In genomic region chr9:96075111-96075510, GRCh38 we compare ENCODE assay signal across 28 cellular contexts.
"Had no signal": no experiment of that assay in that cellular context is flagged by ENCODE, and none has a peak within 500 bp of the region (broad histone marks: within the 10 kb centered on the region; RNA-seq: fewer than 3 reads in every experiment).

No MANE protein-coding gene starts in this region.

- H3K9me3 Mint-ChIP-seq: activated CD8-positive, alpha-beta T cell treated with anti-CD3 and anti-CD28 coated beads for 36 hours; activated naive CD4-positive, alpha-beta T cell treated with anti-CD3 and anti-CD28 coated beads, Interleukin-2, amount 50 U/mL, for 72 hours; activated T-cell treated with anti-CD3 and anti-CD28 coated beads, Interleukin-2, amount 50 U/mL, for 4 hours; central memory CD8-positive, alpha-beta T cell; dendritic cell treated with granulocyte-macrophage colony-stimulating factor and Interleukin-4, amounts not matched to agents 40 ng/mL and 50 ng/mL, for 4 days; endodermal cell; stimulated activated naive CD8-positive, alpha-beta T cell treated with anti-CD3 and anti-CD28 coated beads, Interleukin-15, amount 100 ng/mL, for 72 hours had no signal

- H3K27ac ChIP-seq: breast epithelium, esophagus muscularis mucosa, left ventricle myocardium inferior, ovary, skin epidermis, tibial artery, upper lobe of right lung had no signal

- H3K27me3 ChIP-seq: breast epithelium, esophagus muscularis mucosa, ovary, tibial artery, upper lobe of right lung had no signal

- H3K27ac Mint-ChIP-seq: activated CD8-positive, alpha-beta T cell treated with anti-CD3 and anti-CD28 coated beads for 36 hours; activated naive CD4-positive, alpha-beta T cell treated with anti-CD3 and anti-CD28 coated beads, Interleukin-2, amount 50 U/mL, for 72 hours; dendritic cell treated with granulocyte-macrophage colony-stimulating factor and Interleukin-4, amounts not matched to agents 40 ng/mL and 50 ng/mL, for 4 days; endodermal cell; progenitor cell of endocrine pancreas; stimulated activated naive CD8-positive, alpha-beta T cell treated with anti-CD3 and anti-CD28 coated beads, Interleukin-15, amount 100 ng/mL, for 72 hours; T-helper 17 cell had no signal

- H3K9me3 ChIP-seq: breast epithelium, esophagus muscularis mucosa, left ventricle myocardium inferior, mucosa of descending colon, ovary, tibial artery, upper lobe of right lung had no signal

- H3K36me3 ChIP-seq: breast epithelium, esophagus muscularis mucosa, left ventricle myocardium inferior, ovary, tibial artery, upper lobe of right lung had no signal

- ATAC-seq: activated CD8-positive, alpha-beta T cell treated with anti-CD3 and anti-CD28 coated beads for 36 hours; activated naive CD4-positive, alpha-beta T cell treated with anti-CD3 and anti-CD28 coated beads, Interleukin-2, amount 50 U/mL, for 72 hours; activated T-cell treated with anti-CD3 and anti-CD28 coated beads, Interleukin-2, amount 50 U/mL, for 4 hours; mucosa of descending colon; sciatic nerve; stimulated activated naive CD8-positive, alpha-beta T cell treated with anti-CD3 and anti-CD28 coated beads, Interleukin-15, amount 100 ng/mL, for 72 hours; T-helper 17 cell; upper lobe of right lung had no signal

- H3K4me3 Mint-ChIP-seq: activated CD8-positive, alpha-beta T cell treated with anti-CD3 and anti-CD28 coated beads for 36 hours; activated T-cell treated with anti-CD3 and anti-CD28 coated beads, Interleukin-2, amount 50 U/mL, for 4 hours; central memory CD8-positive, alpha-beta T cell; dendritic cell treated with granulocyte-macrophage colony-stimulating factor and Interleukin-4, amounts not matched to agents 40 ng/mL and 50 ng/mL, for 4 days; endodermal cell; stimulated activated naive CD8-positive, alpha-beta T cell treated with anti-CD3 and anti-CD28 coated beads, Interleukin-15, amount 100 ng/mL, for 72 hours; T-helper 17 cell had no signal

- H3K4me3 ChIP-seq: breast epithelium, esophagus muscularis mucosa, left ventricle myocardium inferior, lung, mucosa of descending colon, ovary, skin epidermis, tibial artery, upper lobe of right lung had no signal

- DNase-seq: activated CD4-positive, alpha-beta T cell treated with anti-CD3 and anti-CD28 coated beads, Interleukin-2, amount 50 U/mL, for 1 hour; activated CD4-positive, CD25-positive, alpha-beta regulatory T cell treated with anti-CD3 and anti-CD28 coated beads, Interleukin-2, amount 50 U/mL, for 72 hours; activated CD8-positive, alpha-beta T cell treated with anti-CD3 and anti-CD28 coated beads for 36 hours; activated naive CD4-positive, alpha-beta T cell; activated T-cell treated with anti-CD3 and anti-CD28 coated beads, Interleukin-2, amount 50 U/mL, for 4 hours; endodermal cell; foreskin melanocyte; islet precursor cell; left ventricle myocardium inferior; mucosa of descending colon; ovary; retina; stimulated activated CD4-positive, alpha-beta T cell treated with anti-CD3 and anti-CD28 coated beads, Interleukin-12 subunit alpha, Interleukin-12 subunit beta, amount 100 ng/mL, for 4 hours; stimulated activated CD4-positive, alpha-beta T cell treated with anti-CD3 and anti-CD28 coated beads, Interleukin-4, amount 100 ng/mL, for 1 hour; stimulated activated naive CD8-positive, alpha-beta T cell treated with anti-CD3 and anti-CD28 coated beads, Interleukin-15, amount 100 ng/mL, for 72 hours; T-helper 17 cell; T1000; tibial artery; upper lobe of right lung had no signal

- H3K27me3 Mint-ChIP-seq: activated CD8-positive, alpha-beta T cell treated with anti-CD3 and anti-CD28 coated beads for 36 hours had no signal

- H3K4me1 Mint-ChIP-seq: central memory CD8-positive, alpha-beta T cell; stimulated activated naive CD8-positive, alpha-beta T cell treated with anti-CD3 and anti-CD28 coated beads, Interleukin-15, amount 100 ng/mL, for 72 hours had no signal

- H3K36me3 Mint-ChIP-seq: activated naive CD4-positive, alpha-beta T cell treated with anti-CD3 and anti-CD28 coated beads, Interleukin-2, amount 50 U/mL, for 72 hours had no signal

- H3K4me1 ChIP-seq: breast epithelium, upper lobe of right lung had no signal
